20 cellular contexts compared by ENCODE assay signal in genomic region chr7:136116186-136116585, GRCh38.
"Had no signal": no experiment of that assay in that cellular context is flagged by ENCODE, and none has a peak within 500 bp of the region (broad histone marks: within the 10 kb centered on the region; RNA-seq: fewer than 3 reads in every experiment).

No MANE protein-coding gene starts in this region.

- H3K4me3 ChIP-seq: coronary artery, lung, pancreas, psoas muscle, tibial artery, upper lobe of left lung, vagina had no signal

- H3K36me3 ChIP-seq: pancreas, tibial artery, upper lobe of left lung, vagina had no signal

- H3K4me1 ChIP-seq: foreskin keratinocyte, pancreas, psoas muscle, tibial artery, upper lobe of left lung, vagina had no signal

- H3K4me1 Mint-ChIP-seq: endodermal cell, nephron had no signal

- H3K9me3 ChIP-seq: pancreas, psoas muscle, tibial artery, upper lobe of left lung, vagina had no signal

- H3K4me3 Mint-ChIP-seq: endodermal cell, immature natural killer cell, naive B cell, nephron had no signal

- H3K27me3 ChIP-seq: foreskin keratinocyte, pancreas, tibial artery, upper lobe of left lung, vagina had no signal

- DNase-seq: effector CD4-positive, alpha-beta T cell; endodermal cell; foreskin keratinocyte; immature natural killer cell; left colon; left ventricle myocardium superior; mesendoderm; naive B cell; occipital lobe; psoas muscle; small intestine; stimulated activated CD4-positive, alpha-beta T cell treated with anti-CD3 and anti-CD28 coated beads, Interleukin-2, amount 100 ng/mL, for 48 hours; stimulated activated naive CD4-positive, alpha-beta T cell treated with Interleukin-2 at 50 U/mL for 16 hours; tibial artery; upper lobe of left lung had no signal

- H3K9me3 Mint-ChIP-seq: endodermal cell had no signal

- H3K27ac Mint-ChIP-seq: endodermal cell, immature natural killer cell, nephron had no signal
